ENCODE assay signal across 8 cellular contexts in genomic region chr9:21031091-21031817, GRCh38. TPM values are rescaled to one million over a fixed set of nuclear protein-coding genes. Genes with fewer than 3 reads are reported as not detected.
A peak's percentile ranks its signal among the peaks of the same experiment; 100 is the strongest.
DNase-seq lines count a peak whose midpoint lies in the region; ATAC-seq and TF ChIP-seq lines count a peak whose summit lies in the region.

HACD4 (minus strand) TSS chr9:21031640; CDS start chr9:21031590, 50 bp downstream.

- H3K4me3 Mint-ChIP-seq in chondrocyte (ENCODE audit: unreplicated experiment): peak within 1 kb of the TSS; percentile 61

- DNase-seq in CD1c-positive myeloid dendritic cell (ENCODE audit: extremely low spot score) (peak; percentile 66), GM19240 (ENCODE audit: insufficient read length, low spot score) (peak; percentile 25), chondrocyte (ENCODE audit: low spot score) (no peak), left colon (peak; percentile 39 to 60), NCI-H82 (lab: John Stamatoyannopoulos, UW) (no peak)
- DNase-seq in activated CD4-positive, CD25-positive, alpha-beta regulatory T cell treated with anti-CD3 and anti-CD28 coated beads, Interleukin-2, amount 50 U/mL, for 16 hours (ENCODE audit: low read depth, low spot score): peak; percentile 28
- DNase-seq in stimulated activated CD4-positive, alpha-beta T cell treated with anti-CD3 and anti-CD28 coated beads, Interleukin-4, amount 100 ng/mL, for 24 hours: peak; percentile 58

- ATAC-seq in HG03439 (IDR thresholded peaks at IDR 0.05; ENCODE audit: unreplicated experiment): peak; percentile 56
- peak; percentile 78 for ATAC-seq in left colon

- H3K9me3 Mint-ChIP-seq in chondrocyte (ENCODE audit: low read depth): no peaks in the 10 kb centered on the region

- intact Hi-C loops in left colon (cut with DNase I, micrococcal nuclease): no loop called here

- no peaks in the 10 kb centered on the region for H3K36me3 Mint-ChIP-seq in chondrocyte (ENCODE audit: low read depth)

- no peak within 1 kb of the TSS for H3K27ac Mint-ChIP-seq in chondrocyte (ENCODE audit: unreplicated experiment)

- peaks cover 14% of the 10 kb centered on the region for H3K4me1 Mint-ChIP-seq in chondrocyte (ENCODE audit: low read depth)

- TF ChIP-seq CTCF in chondrocyte (IDR thresholded peaks at IDR 0.05): no peak

- peaks cover 2% of the 10 kb centered on the region for H3K27me3 Mint-ChIP-seq in chondrocyte (ENCODE audit: low read depth)

RNA-seq across cellular contexts. Expression of gene HACD4, which starts in this region (rescaled TPM):
- total RNA-seq in chondrocyte (0.97 to 1.3 TPM (median 0.97 TPM) in 3 replicates), left colon (1 to 10 TPM in 1 of 2 donors, under 1 TPM in 1; 0.52 to 2.3 TPM)

Comparison
In these comparisons a context has a peak if more than half of its experiments do, and no peak if none do; other contexts are left out.
1. DNase-seq: peak in CD1c-positive myeloid dendritic cell (single experiment), GM19240 (single experiment), activated CD4-positive, CD25-positive, alpha-beta regulatory T cell treated with anti-CD3 and anti-CD28 coated beads, Interleukin-2, amount 50 U/mL, for 16 hours (single experiment), left colon (2 of 2) and stimulated activated CD4-positive, alpha-beta T cell treated with anti-CD3 and anti-CD28 coated beads, Interleukin-4, amount 100 ng/mL, for 24 hours (single experiment); none in chondrocyte (single experiment) and NCI-H82 (single experiment).